ENCODE assay signal across 8 cellular contexts in the genomic region with DNA sequence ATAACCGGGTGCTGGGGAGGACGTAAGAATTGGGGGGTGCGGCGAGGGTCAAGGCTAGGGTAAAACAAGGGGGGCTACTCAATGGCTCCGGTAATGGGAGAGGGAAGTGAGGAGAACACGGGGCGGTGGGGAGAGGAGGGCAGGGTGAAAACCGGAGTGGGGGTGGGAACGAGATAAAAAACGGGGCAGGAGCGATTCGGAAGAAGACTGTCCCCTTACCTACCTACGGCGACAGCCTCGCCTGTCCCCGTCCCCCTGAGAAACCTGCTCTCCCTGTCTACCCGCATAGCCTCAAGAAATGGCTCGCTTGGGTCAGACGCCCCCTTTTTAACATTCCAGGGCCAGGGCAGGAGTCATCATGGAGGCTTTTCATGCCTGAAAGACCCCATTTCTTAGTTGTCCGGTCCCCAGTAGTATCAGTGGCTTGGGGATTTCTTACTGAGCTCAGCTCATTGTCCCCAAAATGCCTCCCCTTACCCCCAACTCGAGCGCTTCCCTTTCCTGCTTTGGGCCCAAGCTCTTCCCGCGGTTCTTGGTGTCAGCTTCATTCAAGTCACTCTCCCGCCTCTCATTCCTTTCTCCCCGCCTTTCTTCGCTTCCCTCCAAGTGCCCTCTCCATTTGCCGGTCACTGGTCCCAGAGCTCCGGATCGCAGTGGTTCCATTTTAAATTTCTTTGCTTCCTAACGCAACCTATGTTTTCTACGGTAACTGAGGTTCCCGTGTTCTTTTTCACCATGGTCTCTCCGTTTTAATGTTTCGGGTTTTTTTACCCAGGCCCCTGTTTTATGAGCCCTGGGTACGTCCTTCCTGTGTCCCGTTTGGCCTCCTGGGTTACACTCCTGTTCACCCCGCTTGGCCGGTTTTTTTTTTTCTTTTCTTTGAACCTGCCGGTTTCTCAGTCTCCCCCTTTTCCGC. TPM values are rescaled to one million over a fixed set of nuclear protein-coding genes. Genes with fewer than 3 reads are reported as not detected.
DNase-seq lines count a peak whose midpoint lies in the region; ATAC-seq, FAIRE-seq and TF ChIP-seq lines count a peak whose summit lies in the region.

No MANE protein-coding gene starts in this region.

- POLR2A ChIA-PET in Panc1 (lab: Charles Lee), result interaction anchor here (0.8 kb wide), 1 partner anchor 59 kb away, joined by 3 read pairs; no protein-coding TSS in a partner anchor

- H3K9me3 Mint-ChIP-seq in central memory CD8-positive, alpha-beta T cell, result no peaks in the 10 kb centered on the region

- peaks cover 8% of the 10 kb centered on the region for H3K27me3 Mint-ChIP-seq in central memory CD8-positive, alpha-beta T cell

- TSS peak; percentile 95 for BruUV-seq in Panc1 (replicated peaks; lab: Mats Ljungman, UMichigan)

- H3K4me3 Mint-ChIP-seq in central memory CD8-positive, alpha-beta T cell, result peak overlapping the region; percentile 91

- H3K27ac ChIP-seq in Panc1 (ENCODE audit: low read length) (peak overlapping the region; percentile 97), skeletal muscle tissue (ENCODE audit: low read depth, low read length) (peak overlapping the region; percentile 96)

- CTCF ChIA-PET in Panc1 (lab: Charles Lee), result no interaction called here

- peak overlapping the region; percentile 96 for H3K27ac Mint-ChIP-seq in central memory CD8-positive, alpha-beta T cell (ENCODE audit: low read depth)

- intact Hi-C loops in Panc1 (cut with micrococcal nuclease; ENCODE audit: unreplicated experiment), result no loop called here

- H3K4me1 ChIP-seq in Panc1 (ENCODE audit: control insufficient read depth, insufficient read depth, low read length) (peaks cover 50% of the 10 kb centered on the region), skeletal muscle tissue (ENCODE audit: control insufficient read depth in 3 of 3, insufficient read depth in 3 of 3, low read length in 3 of 3) (peaks cover 8 to 16% (median 16%) of the 10 kb centered on the region in 3 donors)

- in situ Hi-C loops in Panc1 (cut with HindIII; ENCODE audit: low pct_unique_long_range_greater_than_20kb, low sequenced_read_pairs), result no loop called here

- DNase-seq in C1 segment of cervical spinal cord (lab: John Stamatoyannopoulos, UW) (peak in 11 of 14 donors; percentile 22 to 72 (median 47)), GM19239 (ENCODE audit: insufficient read length, low spot score) (peak; percentile 36), Panc1 (ENCODE audit: low read depth, low spot score) (no peak), iris pigment epithelial cell (ENCODE audit: low read depth) (peak; percentile 59)
- DNase-seq in central memory CD8-positive, alpha-beta T cell (ENCODE audit: low spot score in 2 of 2), result no peak

- FAIRE-seq in GM19239 (lab: Jason Lieb, UNC), result peak; percentile 23

- peaks cover 44% of the 10 kb centered on the region for H3K4me1 Mint-ChIP-seq in central memory CD8-positive, alpha-beta T cell

- no peaks in the 10 kb centered on the region; the same call in 1 of the 2 replicates for H3K36me3 ChIP-seq in Panc1 (ENCODE audit: control insufficient read depth, insufficient read depth, low read length)
- H3K36me3 ChIP-seq in skeletal muscle tissue (ENCODE audit: control insufficient read depth in 3 of 3, insufficient read depth in 3 of 3, low read length in 3 of 3), result peaks cover 0 to 4% (median 3%) of the 10 kb centered on the region in 3 donors

- H3K4me3 ChIP-seq in Panc1 (ENCODE audit: low read depth in 2 of 2, low read length in 2 of 2), result peak overlapping the region; percentile 68 to 88
- H3K4me3 ChIP-seq in skeletal muscle tissue (ENCODE audit: low read length in 3 of 3), result peak overlapping the region; percentile 75 to 89 (median 84)

- no peak for TF ChIP-seq CTCF in Panc1 (IDR thresholded peaks at IDR 0.05)

- peaks cover 19% of the 10 kb centered on the region for H3K36me3 Mint-ChIP-seq in central memory CD8-positive, alpha-beta T cell (ENCODE audit: insufficient read depth)

- ATAC-seq in Panc1 (peak; percentile 31), HG03175 (IDR thresholded peaks at IDR 0.05; ENCODE audit: unreplicated experiment) (no peak), HG03469 (IDR thresholded peaks at IDR 0.05; ENCODE audit: unreplicated experiment) (no peak)
- no peak for ATAC-seq in central memory CD8-positive, alpha-beta T cell (replicated peaks; ENCODE audit: extremely low read depth, poor library complexity, severe bottlenecking)

- H3K9me3 ChIP-seq in Panc1 (ENCODE audit: control insufficient read depth, insufficient read depth, low read depth, low read length), result no peaks in the 10 kb centered on the region
- H3K9me3 ChIP-seq in skeletal muscle tissue (ENCODE audit: control insufficient read depth in 3 of 3, low read length in 3 of 3), result no peaks in the 10 kb centered on the region

- H3K9ac ChIP-seq in skeletal muscle tissue (ENCODE audit: low read depth in 1 of 3, low read length in 3 of 3), result peak overlapping the region; percentile 91 to 96 (median 91)

- no peaks in the 10 kb centered on the region for H3K27me3 ChIP-seq in Panc1 (ENCODE audit: control insufficient read depth, insufficient read depth, low read length)
- no peaks in the 10 kb centered on the region for H3K27me3 ChIP-seq in skeletal muscle tissue (ENCODE audit: control insufficient read depth in 3 of 3, insufficient read depth in 3 of 3, low read length in 3 of 3)

RNA-seq across cellular contexts. Expression of a gene that starts 1.2 kb away (rescaled TPM):
- total RNA-seq in Panc1 (2021; ENCODE audit: unreplicated experiment), result 193 TPM
- 134 TPM for polyA plus RNA-seq in Panc1 (2012; ENCODE audit: insufficient read length)
- total RNA-seq in skeletal muscle tissue, result 96.6 TPM

RNA-seq across cellular contexts. Expression of a gene that starts 41.7 kb away (rescaled TPM):
- total RNA-seq in Panc1 (2021; ENCODE audit: unreplicated experiment), result 56.2 TPM
- 27.8 TPM for polyA plus RNA-seq in Panc1 (2012; ENCODE audit: insufficient read length)
- 20.4 TPM for total RNA-seq in skeletal muscle tissue

RNA-seq across cellular contexts. Expression of a gene that starts 45.6 kb away (rescaled TPM):
- total RNA-seq in Panc1 (2021; ENCODE audit: unreplicated experiment), result 25.0 TPM
- polyA plus RNA-seq in Panc1 (2012; ENCODE audit: insufficient read length), result 18.0 TPM
- 16.7 TPM for total RNA-seq in skeletal muscle tissue

Comparison
In these comparisons a context has a peak if more than half of its experiments do, and no peak if none do; other contexts are left out.
1. DNase-seq: peak in C1 segment of cervical spinal cord (11 of 14), GM19239 (single experiment) and iris pigment epithelial cell (single experiment); none in Panc1 (single experiment) and central memory CD8-positive, alpha-beta T cell (0 of 2).